8 cellular contexts compared by ENCODE assay signal in genomic region chr20:30891400-30891799, GRCh38.
DNase-seq lines count a peak whose midpoint lies in the region; TF ChIP-seq lines count a peak whose summit lies in the region.
"Not testable (repeated sequence)": the region's sequence is repeated elsewhere in the genome, so short reads cannot be mapped to it uniquely, and the experiment has no call there.

No MANE protein-coding gene starts in this region.

- not testable (repeated sequence) for H3K27me3 ChIP-seq in A673 (replicated peaks; ENCODE audit: insufficient read depth, low read depth, low read length, poor library complexity); osteoblast (ENCODE audit: insufficient read depth, low read length)

- H3K27ac Mint-ChIP-seq in HFFc6; activated naive CD8-positive, alpha-beta T cell treated with anti-CD3 and anti-CD28 coated beads for 36 hours: not testable (repeated sequence)

- H3K36me3 Mint-ChIP-seq in HFFc6 (ENCODE audit: low read depth); activated naive CD8-positive, alpha-beta T cell treated with anti-CD3 and anti-CD28 coated beads for 36 hours: not testable (repeated sequence)

- H2AFZ ChIP-seq in osteoblast (ENCODE audit: low read length): not testable (repeated sequence)

- CTCF ChIA-PET in A673 (lab: Charles Lee): not testable (repeated sequence)

- not testable (repeated sequence) for H3K4me2 ChIP-seq in osteoblast (ENCODE audit: insufficient read depth, low read length)

- not testable (repeated sequence) for H3K79me2 ChIP-seq in osteoblast (ENCODE audit: insufficient read depth, low read length)

- peaks cover 11% of the 10 kb centered on the region; the same call in 1 of the 2 replicates for H3K9me3 Mint-ChIP-seq in HFFc6
- not testable (repeated sequence) for H3K9me3 Mint-ChIP-seq in activated naive CD8-positive, alpha-beta T cell treated with anti-CD3 and anti-CD28 coated beads for 36 hours

- not testable (repeated sequence) for H3K4me1 ChIP-seq in A673 (ENCODE audit: insufficient read depth, low read length, poor library complexity, severe bottlenecking); osteoblast (ENCODE audit: insufficient read depth, low read length)

- POLR2A ChIA-PET in A673 (lab: Charles Lee; ENCODE audit: low non-redundant PET): not testable (repeated sequence)

- TF ChIP-seq CTCF in A673 (conservative IDR thresholded peaks at IDR 0.05; ENCODE audit: low read depth, low read length); osteoblast (IDR thresholded peaks at IDR 0.05; ENCODE audit: extremely low read depth, low read depth, low read length): not testable (repeated sequence)
- TF ChIP-seq CTCF in HFFc6 (IDR thresholded peaks at IDR 0.05) (peak; percentile 42), epithelial cell of proximal tubule (conservative IDR thresholded peaks at IDR 0.05; ENCODE audit: low read depth, low read length) (peak; percentile 13)

- intact Hi-C loops in A673 (cut with micrococcal nuclease; ENCODE audit: unreplicated experiment): not testable (repeated sequence)

- not testable (repeated sequence) for H3K4me3 ChIP-seq in A673 (ENCODE audit: low read depth, low read length, poor library complexity, severe bottlenecking); osteoblast (ENCODE audit: insufficient read depth, low read length)
- peak overlapping the region; percentile 11 for H3K4me3 ChIP-seq in epithelial cell of proximal tubule (ENCODE audit: low read depth, low read length)
- H3K4me3 ChIP-seq in iPS-18c (ENCODE audit: insufficient read depth, low read depth, low read length): peak overlapping the region; percentile 15; the same call in 1 of the 2 replicates

- not testable (repeated sequence) for H4K20me1 ChIP-seq in osteoblast (ENCODE audit: insufficient read depth, low read length)

- H3K27ac ChIP-seq in A673 (ENCODE audit: low read depth, low read length, poor library complexity, severe bottlenecking); osteoblast (ENCODE audit: low read depth, low read length): not testable (repeated sequence)

- in situ Hi-C loops in SK-MEL-5 (cut with HindIII; ENCODE audit: low pct_unique_long_range_greater_than_20kb, low sequenced_read_pairs): not testable (repeated sequence)

- peak; percentile 5 for DNase-seq in A673 (ENCODE audit: low spot score)
- DNase-seq in HFFc6; epithelial cell of proximal tubule (ENCODE audit: low read depth): not testable (repeated sequence)
- peak; percentile 11 for DNase-seq in NCI-H2171 (lab: John Stamatoyannopoulos, UW)
- peak; percentile 19 for DNase-seq in SK-MEL-5 (ENCODE audit: low read depth, low spot score)
- DNase-seq in activated naive CD8-positive, alpha-beta T cell treated with anti-CD3 and anti-CD28 coated beads for 36 hours: peak; percentile 30
- peak; percentile 53 for DNase-seq in osteoblast (ENCODE audit: insufficient read length, low spot score, missing footprints)

- not testable (repeated sequence) for H3K36me3 ChIP-seq in A673 (ENCODE audit: insufficient read depth, low read length, poor library complexity, severe bottlenecking); osteoblast (ENCODE audit: insufficient read depth, low read length)

- H3K9me3 ChIP-seq in A673 (ENCODE audit: low read depth, low read length, poor library complexity, severe bottlenecking); osteoblast (ENCODE audit: low read depth, low read length): not testable (repeated sequence)
- H3K9me3 ChIP-seq in iPS-18c (ENCODE audit: control insufficient read depth, insufficient read depth, low read length): peaks cover 12% of the 10 kb centered on the region

- peaks cover 17% of the 10 kb centered on the region; the same call in 1 of the 2 replicates for H3K4me1 Mint-ChIP-seq in HFFc6 (ENCODE audit: low read depth)
- not testable (repeated sequence) for H3K4me1 Mint-ChIP-seq in activated naive CD8-positive, alpha-beta T cell treated with anti-CD3 and anti-CD28 coated beads for 36 hours

- peaks cover 40% of the 10 kb centered on the region for H3K27me3 Mint-ChIP-seq in HFFc6 (ENCODE audit: insufficient read depth)
- peaks cover 58% of the 10 kb centered on the region for H3K27me3 Mint-ChIP-seq in activated naive CD8-positive, alpha-beta T cell treated with anti-CD3 and anti-CD28 coated beads for 36 hours

- peak overlapping the region; percentile 46; the same call in 1 of the 2 replicates for H3K4me3 Mint-ChIP-seq in HFFc6
- peak overlapping the region; percentile 37 for H3K4me3 Mint-ChIP-seq in activated naive CD8-positive, alpha-beta T cell treated with anti-CD3 and anti-CD28 coated beads for 36 hours

- BruUV-seq in A673 (replicated peaks; lab: Mats Ljungman, UMichigan): not testable (repeated sequence)
